In genomic region chr2:169676357-169676756, GRCh38 we compare ENCODE assay signal across 18 cellular contexts. TPM values are rescaled to one million over a fixed set of nuclear protein-coding genes. Genes with fewer than 3 reads are reported as not detected.
DNase-seq lines count a peak whose midpoint lies in the region; ATAC-seq, FAIRE-seq and TF ChIP-seq lines count a peak whose summit lies in the region.
"Had no signal": no experiment of that assay in that cellular context is flagged by ENCODE, and none has a peak within 500 bp of the region (broad histone marks: within the 10 kb centered on the region; RNA-seq: fewer than 3 reads in every experiment).

No MANE protein-coding gene starts in this region.

- H3K9me3 ChIP-seq in CD4-positive, alpha-beta T cell (ENCODE audit: control insufficient read depth, low read length) = peaks cover 4% of the 10 kb centered on the region
- no peaks in the 10 kb centered on the region for H3K9me3 ChIP-seq in ovary
- H3K9me3 ChIP-seq: breast epithelium, suprapubic skin had no signal

- peak overlapping the region; percentile 55 for H3K27ac Mint-ChIP-seq in endothelial cell (ENCODE audit: unreplicated experiment)
- no peak overlapping the region for H3K27ac Mint-ChIP-seq in CD4-positive, alpha-beta T cell
- H3K27ac Mint-ChIP-seq: activated naive CD4-positive, alpha-beta T cell treated with anti-CD3 and anti-CD28 coated beads for 36 hours; T-helper 1 cell treated with Interleukin-12 subunit alpha and Interleukin-12 subunit beta and Interleukin-4 antibody, amounts not matched to agents 30 μg/mL and 1 μg/mL, for 36 hours had no signal

- POLR2A ChIA-PET in CD4-positive, alpha-beta T cell (lab: Charles Lee) = no interaction called here

- CTCF ChIA-PET in CD4-positive, alpha-beta T cell (lab: Charles Lee) = no interaction called here

- WGBS in ovary, 3 donors = 63 to 81% (median 72%) methylated on average over 3 of the region's 3 CpGs

- FAIRE-seq in GM12891 (lab: Jason Lieb, UNC) = no peak

- no peak for TF ChIP-seq EP300 in ovary (IDR thresholded peaks at IDR 0.05)

- peaks cover 3% of the 10 kb centered on the region for H3K27me3 Mint-ChIP-seq in endothelial cell (ENCODE audit: unreplicated experiment)
- peaks cover 31% of the 10 kb centered on the region for H3K27me3 Mint-ChIP-seq in CD4-positive, alpha-beta T cell

- no peaks in the 10 kb centered on the region for H3K9me3 Mint-ChIP-seq in endothelial cell (ENCODE audit: unreplicated experiment)
- H3K9me3 Mint-ChIP-seq in CD4-positive, alpha-beta T cell = no peaks in the 10 kb centered on the region
- H3K9me3 Mint-ChIP-seq: activated naive CD4-positive, alpha-beta T cell treated with anti-CD3 and anti-CD28 coated beads for 36 hours had no signal

- no peaks in the 10 kb centered on the region for H3K36me3 Mint-ChIP-seq in endothelial cell (ENCODE audit: low read depth, unreplicated experiment)
- H3K36me3 Mint-ChIP-seq in CD4-positive, alpha-beta T cell (ENCODE audit: low read depth) = no peaks in the 10 kb centered on the region

- H3K4me3 ChIP-seq in ovary = no peak overlapping the region
- H3K4me3 ChIP-seq: breast epithelium, suprapubic skin had no signal

- H3K4me1 ChIP-seq in ovary (ENCODE audit: insufficient read depth) = no peaks in the 10 kb centered on the region
- H3K4me1 ChIP-seq: breast epithelium, suprapubic skin had no signal

- peak; percentile 5 for DNase-seq in NOMO-1 treated with dmso at 0.1 percent for 144 hours (lab: John Stamatoyannopoulos, UW; ENCODE audit: unreplicated experiment)
- DNase-seq in endothelial cell (ENCODE audit: low spot score) = no peak
- DNase-seq in GM03348 (ENCODE audit: low spot score) = no peak
- DNase-seq in CD4-positive, alpha-beta T cell = no peak
- no peak for DNase-seq in ovary
- no peak for DNase-seq in GM12891 (ENCODE audit: insufficient read length, low spot score)
- DNase-seq: activated CD8-positive, alpha-beta memory T cell treated with anti-CD3 and anti-CD28 coated beads, Interleukin-2, amount 50 U/mL, for 4 hours; activated naive CD4-positive, alpha-beta T cell treated with anti-CD3 and anti-CD28 coated beads for 36 hours; HCEC 1CT; NCI-H187; NCI-H524 treated with DMSO at 0.1 percent for 48 hours; RPMI8226 had no signal

- no peak overlapping the region for H3K4me3 Mint-ChIP-seq in endothelial cell (ENCODE audit: unreplicated experiment)
- H3K4me3 Mint-ChIP-seq in CD4-positive, alpha-beta T cell = no peak overlapping the region
- H3K4me3 Mint-ChIP-seq: activated naive CD4-positive, alpha-beta T cell treated with anti-CD3 and anti-CD28 coated beads for 36 hours; T-helper 1 cell treated with Interleukin-12 subunit alpha and Interleukin-12 subunit beta and Interleukin-4 antibody, amounts not matched to agents 30 μg/mL and 1 μg/mL, for 36 hours had no signal

- no peak for ATAC-seq in CD4-positive, alpha-beta T cell (ENCODE audit: poor library complexity)

- H3K4me1 Mint-ChIP-seq in endothelial cell (ENCODE audit: unreplicated experiment) = peaks cover 15% of the 10 kb centered on the region
- no peaks in the 10 kb centered on the region for H3K4me1 Mint-ChIP-seq in CD4-positive, alpha-beta T cell (ENCODE audit: low read depth)

- peaks cover 5% of the 10 kb centered on the region for H3K27me3 ChIP-seq in CD4-positive, alpha-beta T cell (ENCODE audit: control insufficient read depth, insufficient read depth, low read length)
- no peaks in the 10 kb centered on the region for H3K27me3 ChIP-seq in ovary
- H3K27me3 ChIP-seq: breast epithelium, suprapubic skin had no signal

- no peak for TF ChIP-seq POLR2A in ovary (IDR thresholded peaks at IDR 0.05)
- no peak for TF ChIP-seq POLR2A in GM12891 (IDR thresholded peaks at IDR 0.05; ENCODE audit: low read depth, low read length)

- H3K36me3 ChIP-seq in ovary = no peaks in the 10 kb centered on the region
- H3K36me3 ChIP-seq: breast epithelium, suprapubic skin had no signal

- intact Hi-C loops in CD4-positive, alpha-beta T cell (cut with DNase I, micrococcal nuclease) = loop anchor here in 1 of 2 experiments (10.0 kb wide), 1 partner anchor 152 kb away; no protein-coding TSS in a partner anchor
- intact Hi-C loops in ovary (cut with DNase I) = no loop called here

- no peak overlapping the region for H3K27ac ChIP-seq in 22Rv1
- no peak overlapping the region for H3K27ac ChIP-seq in CD4-positive, alpha-beta T cell (ENCODE audit: low read depth, low read length)
- H3K27ac ChIP-seq in ovary = no peak overlapping the region
- H3K27ac ChIP-seq: breast epithelium, suprapubic skin had no signal

- peak; percentile 25 for TF ChIP-seq CTCF in 22Rv1 (IDR thresholded peaks at IDR 0.05)
- peak; percentile 42 for TF ChIP-seq CTCF in GM12873 (IDR thresholded peaks at IDR 0.05; ENCODE audit: insufficient read depth, low read depth, low read length, missing control alignments)
- peak; percentile 30 for TF ChIP-seq CTCF in endothelial cell (IDR thresholded peaks at IDR 0.05; ENCODE audit: unreplicated experiment)
- no peak for TF ChIP-seq CTCF in CD4-positive, alpha-beta T cell (IDR thresholded peaks at IDR 0.05)
- no peak for TF ChIP-seq CTCF in ovary (IDR thresholded peaks at IDR 0.05)

TF ChIP-seq in GM12891, 5 proteins besides CTCF, POLR2A, EP300 and RAD21:
- TF ChIP-seq POLR2AphosphoS5 (IDR thresholded peaks at IDR 0.05; ENCODE audit: low read depth, low read length) = no peak
- TF ChIP-seq TAF1 (IDR thresholded peaks at IDR 0.05; ENCODE audit: low read depth, low read length) = no peak
- TF ChIP-seq SPI1 (IDR thresholded peaks at IDR 0.05; ENCODE audit: low read depth, low read length) = no peak
- no peak for TF ChIP-seq PAX5 (IDR thresholded peaks at IDR 0.05; ENCODE audit: insufficient read depth, low read length, severe bottlenecking)
- TF ChIP-seq POU2F2 (IDR thresholded peaks at IDR 0.05; ENCODE audit: low read depth, low read length) = no peak

RNA-seq across cellular contexts. Expression of gene CFAP210, which starts 17.8 kb away (rescaled TPM):
- total RNA-seq in endothelial cell (ENCODE audit: unreplicated experiment) = 0.41 TPM
- total RNA-seq in CD4-positive, alpha-beta T cell = 1 to 10 TPM; 2.2 to 3.1 TPM
- 1 to 10 TPM in 4 of 7 donors, under 1 TPM in 2, not detected in 1; 0.35 to 2.8 (median 1.4) TPM for total RNA-seq in ovary
- under 1 TPM; 0.07 to 0.18 TPM for polyA plus RNA-seq in ovary
- polyA plus RNA-seq in GM12891 (2012; ENCODE audit: low read depth, missing spikeins) = not detected
- total RNA-seq: activated naive CD4-positive, alpha-beta T cell treated with anti-CD3 and anti-CD28 coated beads for 36 hours; lower leg skin; suprapubic skin had no signal

RNA-seq across cellular contexts. Expression of gene PHOSPHO2, which starts 17.9 kb away (rescaled TPM):
- total RNA-seq in endothelial cell (ENCODE audit: unreplicated experiment) = 10.5 TPM
- 1 to 10 TPM; 4.5 to 6.5 TPM for total RNA-seq in CD4-positive, alpha-beta T cell
- 1 to 10 TPM; 5.4 to 7.9 (median 6.3) TPM for total RNA-seq in ovary
- 1 to 10 TPM; 2.4 to 3.6 TPM for polyA plus RNA-seq in ovary
- polyA plus RNA-seq in GM12891 (2012; ENCODE audit: low read depth, missing spikeins) = 2.8 TPM

RNA-seq across cellular contexts. Expression of gene KLHL23, which starts 57.3 kb away (rescaled TPM):
- total RNA-seq in endothelial cell (ENCODE audit: unreplicated experiment) (22.1 TPM), ovary (10 to 100 TPM; 14.7 to 27.4 (median 19.3) TPM)
- total RNA-seq in CD4-positive, alpha-beta T cell = under 1 TPM; 0.36 to 0.39 TPM
- 10 to 100 TPM; 10.2 to 23.0 TPM for polyA plus RNA-seq in ovary
- 5.7 TPM for polyA plus RNA-seq in GM12891 (2012; ENCODE audit: low read depth, missing spikeins)

Comparison
In these comparisons a context has a peak if more than half of its experiments do, and no peak if none do; other contexts are left out.
1. CTCF ChIP-seq: peak in 22Rv1 (single experiment), GM12873 (single experiment) and endothelial cell (single experiment); none in CD4-positive, alpha-beta T cell (single experiment) and ovary (0 of 3).
2. RNA of gene KLHL23, which starts 57.3 kb away (total RNA-seq): 22.1 TPM in endothelial cell (single experiment) and 14.7 to 27.4 TPM in ovary; 0.36 to 0.39 TPM in CD4-positive, alpha-beta T cell; every median in the first group is over 10 times any median in the second.